In genomic region chr20:13325033-13325432, GRCh38 we compare ENCODE assay signal across 9 cellular contexts.
A peak's percentile ranks its signal among the peaks of the same experiment; 100 is the strongest.
DNase-seq lines count a peak whose midpoint lies in the region; FAIRE-seq and TF ChIP-seq lines count a peak whose summit lies in the region.
"Had no signal": no experiment of that assay in that cellular context is flagged by ENCODE, and none has a peak within 500 bp of the region (broad histone marks: within the 10 kb centered on the region; RNA-seq: fewer than 3 reads in every experiment).

No MANE protein-coding gene starts in this region.

- H3K4me2 ChIP-seq in MM.1S (ENCODE audit: low read depth, low read length) (no peak overlapping the region), endothelial cell of umbilical vein (ENCODE audit: insufficient read depth, low read length) (no peak overlapping the region)

- no peak for TF ChIP-seq POLR2A in endothelial cell of umbilical vein (IDR thresholded peaks at IDR 0.05; ENCODE audit: low read depth, low read length)
- TF ChIP-seq POLR2A in sigmoid colon (IDR thresholded peaks at IDR 0.05), result no peak
- no peak for TF ChIP-seq POLR2A in spleen (IDR thresholded peaks at IDR 0.05)

- no peaks in the 10 kb centered on the region for H3K27me3 ChIP-seq in MM.1S (replicated peaks; ENCODE audit: insufficient read depth, low read length)
- H3K27me3 ChIP-seq in endothelial cell of umbilical vein (ENCODE audit: control insufficient read depth in 2 of 2, insufficient read depth in 2 of 2, low read length in 2 of 2), result peaks cover 10 to 19% of the 10 kb centered on the region in 2 experiments
- no peaks in the 10 kb centered on the region for H3K27me3 ChIP-seq in sigmoid colon
- H3K27me3 ChIP-seq in spleen (replicated peaks in 1 of 7), result peaks cover 0 to 8% (median 0%) of the 10 kb centered on the region in 7 donors

- H3K9ac ChIP-seq in MM.1S (ENCODE audit: low read length) (no peak overlapping the region), endothelial cell of umbilical vein (replicated peaks; ENCODE audit: extremely low read depth, insufficient read depth, low read length) (no peak overlapping the region)

- H3K79me2 ChIP-seq in MM.1S (ENCODE audit: low read length) (no peaks in the 10 kb centered on the region), endothelial cell of umbilical vein (ENCODE audit: control insufficient read depth, insufficient read depth, low read length) (no peaks in the 10 kb centered on the region)

- no peak for FAIRE-seq in endothelial cell of umbilical vein (lab: Jason Lieb, UNC)

- peak; percentile 77 for TF ChIP-seq CTCF in MM.1S (IDR thresholded peaks at IDR 0.05; ENCODE audit: low read length)
- TF ChIP-seq CTCF in endothelial cell of umbilical vein (IDR thresholded peaks at IDR 0.05; ENCODE audit: extremely low read depth in 1 of 2, insufficient read depth in 1 of 2, low read depth in 1 of 2, low read length in 2 of 2), result peak; percentile 30 to 58
- peak in 3 of 4 experiments; percentile 26 to 44 (median 39) for TF ChIP-seq CTCF in sigmoid colon (IDR thresholded peaks at IDR 0.05)
- TF ChIP-seq CTCF in spleen (IDR thresholded peaks at IDR 0.05 in 8 of 11, conservative IDR thresholded peaks at IDR 0.05 in 3 of 11), result peak in 2 of 11 experiments; percentile 2 to 14

- H2AFZ ChIP-seq in MM.1S (ENCODE audit: low read length) (no peak overlapping the region), endothelial cell of umbilical vein (ENCODE audit: low read depth, low read length) (no peak overlapping the region)

- no peaks in the 10 kb centered on the region for H3F3A ChIP-seq in MM.1S (ENCODE audit: insufficient read depth, low read length)

- intact Hi-C loops in endothelial cell of umbilical vein (cut with micrococcal nuclease), result loop anchor here (1.0 to 2.0 kb wide), 2 partner anchors 221 to 448 kb away; no protein-coding TSS in a partner anchor
- intact Hi-C loops in sigmoid colon (cut with DNase I), result loop anchor here (10.0 kb wide), 3 partner anchors 310 to 540 kb away; partner anchors contain the start of gene TASP1
- intact Hi-C loops in spleen (cut with DNase I; ENCODE audit: low total_unique reads), result no loop called here

- dilution Hi-C loops in endothelial cell of umbilical vein (cut with MboI; ENCODE audit: extremely low pct_ligation_motif_present, low sequenced_read_pairs), result no loop called here

- H3K9me3 ChIP-seq in MM.1S (replicated peaks; ENCODE audit: insufficient read depth, low read length), result no peaks in the 10 kb centered on the region
- no peaks in the 10 kb centered on the region for H3K9me3 ChIP-seq in endothelial cell of umbilical vein (replicated peaks; ENCODE audit: control insufficient read depth, insufficient read depth, low read length)
- H3K9me3 ChIP-seq in sigmoid colon, result no peaks in the 10 kb centered on the region
- peaks cover 0 to 13% (median 0%) of the 10 kb centered on the region in 8 donors for H3K9me3 ChIP-seq in spleen

- CTCF ChIA-PET in endothelial cell of umbilical vein (lab: Charles Lee), result interaction anchor here (0.6 to 3.9 kb wide), 26 partner anchors 9 to 729 kb away, joined by 3 to 167 read pairs (median 4); no protein-coding TSS in a partner anchor

- H3K4me3 ChIP-seq in MM.1S (ENCODE audit: low read length), result no peak overlapping the region
- H3K4me3 ChIP-seq in endothelial cell of umbilical vein (replicated peaks in 1 of 3; ENCODE audit: insufficient read depth in 1 of 3, low read depth in 1 of 3, low read length in 3 of 3), result no peak overlapping the region
- H3K4me3 ChIP-seq in sigmoid colon, result no peak overlapping the region
- H3K4me3 ChIP-seq in spleen, result no peak overlapping the region

- POLR2A ChIA-PET in endothelial cell of umbilical vein (lab: Charles Lee), result no interaction called here

- no peaks in the 10 kb centered on the region for H3K9me2 ChIP-seq in MM.1S (replicated peaks; ENCODE audit: insufficient read depth, low read length)

- H3K4me1 ChIP-seq in MM.1S (ENCODE audit: low read length) (no peaks in the 10 kb centered on the region), endothelial cell of umbilical vein (ENCODE audit: control insufficient read depth, extremely low read depth, insufficient read depth, low read length) (no peaks in the 10 kb centered on the region), sigmoid colon (peaks cover 0 to 39% (median 13%) of the 10 kb centered on the region in 4 donors), spleen (no peaks in the 10 kb centered on the region)

- DNase-seq in NCI-H146 (lab: John Stamatoyannopoulos, UW), result peak; percentile 30
- DNase-seq in NCI-H146 treated with DMSO at 0.1 percent for 48 hours (lab: John Stamatoyannopoulos, UW; ENCODE audit: unreplicated experiment), result no peak
- DNase-seq in MM.1S, result peak; percentile 36
- DNase-seq in endothelial cell of umbilical vein (ENCODE audit: low read depth, low spot score), result peak; percentile 32
- no peak for DNase-seq in sigmoid colon
- DNase-seq in DMS79 treated with DMSO at 0.1 percent for 48 hours (lab: John Stamatoyannopoulos, UW), result no peak
- no peak for DNase-seq in spleen
- no peak for DNase-seq in NCI-H187 treated with DMSO at 0.1 percent for 48 hours (lab: John Stamatoyannopoulos, UW)
- DNase-seq: NCI-H2171 treated with DMSO at 0.1 percent for 48 hours had no signal

- H3K9me1 ChIP-seq in endothelial cell of umbilical vein (replicated peaks; ENCODE audit: control insufficient read depth, extremely low read depth, insufficient read depth, low read length), result no peaks in the 10 kb centered on the region

- TF ChIP-seq EP300 in sigmoid colon (IDR thresholded peaks at IDR 0.05), result no peak

- H3K27ac ChIP-seq in MM.1S (ENCODE audit: low read length) (no peak overlapping the region), endothelial cell of umbilical vein (ENCODE audit: insufficient read depth, low read depth, low read length) (no peak overlapping the region), sigmoid colon (no peak overlapping the region), spleen (no peak overlapping the region)

- BruUV-seq in endothelial cell of umbilical vein (replicated peaks; lab: Mats Ljungman, UMichigan), result no TSS peak

- H4K20me1 ChIP-seq in MM.1S (ENCODE audit: insufficient read depth, low read length) (no peaks in the 10 kb centered on the region), endothelial cell of umbilical vein (replicated peaks; ENCODE audit: control insufficient read depth, extremely low read depth, insufficient read depth, low read length) (no peaks in the 10 kb centered on the region)

- no peaks in the 10 kb centered on the region for H3K36me3 ChIP-seq in MM.1S (replicated peaks; ENCODE audit: insufficient read depth, low read length)
- H3K36me3 ChIP-seq in endothelial cell of umbilical vein (ENCODE audit: control insufficient read depth in 2 of 2, extremely low read depth in 1 of 2, insufficient read depth in 2 of 2, low read length in 2 of 2), result no peaks in the 10 kb centered on the region
- no peaks in the 10 kb centered on the region for H3K36me3 ChIP-seq in sigmoid colon
- no peaks in the 10 kb centered on the region for H3K36me3 ChIP-seq in spleen

- WGBS in sigmoid colon, 2 donors, result 48 to 49% methylated on average over 8 of the region's 8 CpGs
- WGBS in spleen, 5 donors, result 35 to 49% (median 42%) methylated on average over 8 of the region's 8 CpGs

TF ChIP-seq in endothelial cell of umbilical vein, 7 proteins besides CTCF, POLR2A, EP300 and RAD21:
- TF ChIP-seq JUN (IDR thresholded peaks at IDR 0.05; ENCODE audit: borderline replicate concordance, insufficient read depth, insufficient read length, low read depth) (no peak), POLR2AphosphoS5 (IDR thresholded peaks at IDR 0.05; ENCODE audit: insufficient read depth, low read depth, low read length) (no peak), EZH2 (IDR thresholded peaks at IDR 0.05; ENCODE audit: borderline replicate concordance, low read depth, low read length, severe bottlenecking) (peak; percentile 30)

Comparison
In these comparisons a context has a peak if more than half of its experiments do, and no peak if none do; other contexts are left out.
1. DNase-seq: peak in NCI-H146 (single experiment), MM.1S (single experiment) and endothelial cell of umbilical vein (single experiment); none in NCI-H146 treated with DMSO at 0.1 percent for 48 hours (single experiment), sigmoid colon (single experiment), DMS79 treated with DMSO at 0.1 percent for 48 hours (single experiment), spleen (single experiment) and NCI-H187 treated with DMSO at 0.1 percent for 48 hours (single experiment).